In the genomic region with DNA sequence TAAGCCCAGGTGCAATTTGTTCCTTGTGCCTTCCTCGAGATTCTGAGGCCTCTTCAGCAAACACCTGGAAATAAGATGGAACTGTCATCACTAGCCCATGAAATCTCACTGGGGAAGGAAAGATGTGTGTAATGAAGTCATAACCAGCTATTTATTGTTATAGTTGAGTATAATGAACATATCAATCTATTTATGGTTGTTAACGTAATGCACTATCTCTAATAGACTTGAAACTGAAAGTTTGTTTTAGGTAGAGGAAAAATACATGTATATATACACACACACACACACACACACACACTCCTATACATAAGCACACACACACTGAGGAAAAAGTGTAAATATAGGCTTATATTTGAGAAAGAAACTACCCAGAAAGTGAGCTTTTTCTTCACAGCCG, we compare ENCODE assay signal across 13 cellular contexts.
"Had no signal": no experiment of that assay in that cellular context is flagged by ENCODE, and none has a peak within 500 bp of the region (broad histone marks: within the 10 kb centered on the region; RNA-seq: fewer than 3 reads in every experiment).

No MANE protein-coding gene starts in this region.

- ATAC-seq: naive thymus-derived CD4-positive, alpha-beta T cell had no signal

- H3K27ac Mint-ChIP-seq: immature natural killer cell, nephron progenitor cell had no signal

- H3K4me3 ChIP-seq: dorsolateral prefrontal cortex, psoas muscle, sigmoid colon, skin epidermis had no signal

- H3K9me3 Mint-ChIP-seq: immature natural killer cell; naive thymus-derived CD4-positive, alpha-beta T cell; nephron progenitor cell had no signal

- H3K4me3 Mint-ChIP-seq: immature natural killer cell; naive thymus-derived CD4-positive, alpha-beta T cell; nephron progenitor cell had no signal

- H3K4me1 Mint-ChIP-seq: nephron progenitor cell had no signal

- H3K4me1 ChIP-seq: psoas muscle had no signal

- H3K9me3 ChIP-seq: psoas muscle, sigmoid colon had no signal

- H3K27me3 ChIP-seq: dorsolateral prefrontal cortex, sigmoid colon had no signal

- DNase-seq: cortex of kidney; effector CD8-positive, alpha-beta T cell; immature natural killer cell; naive thymus-derived CD4-positive, alpha-beta T cell; nephron progenitor cell; psoas muscle; retina; sigmoid colon; stimulated activated CD4-positive, alpha-beta T cell treated with anti-CD3 and anti-CD28 coated beads, Interleukin-12 subunit alpha, Interleukin-12 subunit beta, amount 100 ng/mL, for 4 hours; stimulated activated naive CD4-positive, alpha-beta T cell treated with Interleukin-2 at 50 U/mL for 16 hours; trophoblast cell had no signal

- H3K27ac ChIP-seq: psoas muscle, sigmoid colon, skin epidermis had no signal

- H3K27me3 Mint-ChIP-seq: naive thymus-derived CD4-positive, alpha-beta T cell had no signal
